Comparison of ENCODE assay signal across 1 cellular context in the genomic region with DNA sequence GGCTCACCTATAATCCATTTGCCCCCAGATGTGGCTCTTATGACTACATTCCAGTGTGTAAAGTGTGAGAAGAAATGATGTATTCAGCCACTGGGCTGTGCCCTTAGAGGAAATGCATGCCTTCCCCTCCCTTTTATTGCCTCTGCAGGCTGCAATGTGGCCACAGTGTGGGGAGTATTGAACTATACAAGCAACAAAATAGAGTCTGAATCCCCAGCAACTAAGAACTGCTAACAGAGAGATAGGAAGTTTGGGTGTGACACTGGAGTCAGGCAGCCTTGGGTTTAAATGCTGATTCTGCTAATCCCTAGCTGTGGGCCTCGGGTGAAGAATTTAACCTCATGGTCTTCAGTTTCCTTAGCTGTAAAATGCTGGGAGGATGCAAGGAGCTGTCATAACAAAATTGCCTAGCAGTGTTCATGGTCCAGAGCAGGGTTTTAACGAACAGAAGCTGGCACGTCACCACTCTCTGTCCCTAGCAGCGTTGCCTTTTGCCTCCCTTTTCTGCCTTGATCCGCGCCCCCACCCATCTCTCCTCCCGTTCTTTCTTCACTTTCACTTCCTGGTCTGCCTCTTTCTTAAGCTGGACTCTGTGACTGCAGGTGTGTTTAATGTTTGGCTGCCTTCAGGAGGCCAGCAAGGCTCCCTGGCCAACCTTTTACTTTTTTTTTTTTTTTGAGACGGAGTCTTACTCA.
TF ChIP-seq lines count a peak whose summit lies in the region.

No MANE protein-coding gene starts in this region.

TF ChIP-seq in SK-N-SH treated with all-trans-retinoic acid at 6 μM for 48 hours, 23 proteins besides CTCF, POLR2A, EP300 and RAD21 (continued from another document):
- no peak for TF ChIP-seq ZNF70 (CRISPR knock-in tag; IDR thresholded peaks at IDR 0.05)
- TF ChIP-seq, protein P1, sequence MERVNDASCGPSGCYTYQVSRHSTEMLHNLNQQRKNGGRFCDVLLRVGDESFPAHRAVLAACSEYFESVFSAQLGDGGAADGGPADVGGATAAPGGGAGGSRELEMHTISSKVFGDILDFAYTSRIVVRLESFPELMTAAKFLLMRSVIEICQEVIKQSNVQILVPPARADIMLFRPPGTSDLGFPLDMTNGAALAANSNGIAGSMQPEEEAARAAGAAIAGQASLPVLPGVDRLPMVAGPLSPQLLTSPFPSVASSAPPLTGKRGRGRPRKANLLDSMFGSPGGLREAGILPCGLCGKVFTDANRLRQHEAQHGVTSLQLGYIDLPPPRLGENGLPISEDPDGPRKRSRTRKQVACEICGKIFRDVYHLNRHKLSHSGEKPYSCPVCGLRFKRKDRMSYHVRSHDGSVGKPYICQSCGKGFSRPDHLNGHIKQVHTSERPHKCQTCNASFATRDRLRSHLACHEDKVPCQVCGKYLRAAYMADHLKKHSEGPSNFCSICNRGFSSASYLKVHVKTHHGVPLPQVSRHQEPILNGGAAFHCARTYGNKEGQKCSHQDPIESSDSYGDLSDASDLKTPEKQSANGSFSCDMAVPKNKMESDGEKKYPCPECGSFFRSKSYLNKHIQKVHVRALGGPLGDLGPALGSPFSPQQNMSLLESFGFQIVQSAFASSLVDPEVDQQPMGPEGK (CRISPR knock-in tag; IDR thresholded peaks at IDR 0.05; ENCODE audit: borderline replicate concordance), result no peak
- no peak for TF ChIP-seq ARNTL (CRISPR knock-in tag; IDR thresholded peaks at IDR 0.05; ENCODE audit: borderline replicate concordance, low read depth)
- no peak for TF ChIP-seq TOX (CRISPR knock-in tag; IDR thresholded peaks at IDR 0.05; ENCODE audit: borderline replicate concordance)
- TF ChIP-seq ZFP3 (CRISPR knock-in tag; IDR thresholded peaks at IDR 0.05), result no peak
- TF ChIP-seq, protein P2, sequence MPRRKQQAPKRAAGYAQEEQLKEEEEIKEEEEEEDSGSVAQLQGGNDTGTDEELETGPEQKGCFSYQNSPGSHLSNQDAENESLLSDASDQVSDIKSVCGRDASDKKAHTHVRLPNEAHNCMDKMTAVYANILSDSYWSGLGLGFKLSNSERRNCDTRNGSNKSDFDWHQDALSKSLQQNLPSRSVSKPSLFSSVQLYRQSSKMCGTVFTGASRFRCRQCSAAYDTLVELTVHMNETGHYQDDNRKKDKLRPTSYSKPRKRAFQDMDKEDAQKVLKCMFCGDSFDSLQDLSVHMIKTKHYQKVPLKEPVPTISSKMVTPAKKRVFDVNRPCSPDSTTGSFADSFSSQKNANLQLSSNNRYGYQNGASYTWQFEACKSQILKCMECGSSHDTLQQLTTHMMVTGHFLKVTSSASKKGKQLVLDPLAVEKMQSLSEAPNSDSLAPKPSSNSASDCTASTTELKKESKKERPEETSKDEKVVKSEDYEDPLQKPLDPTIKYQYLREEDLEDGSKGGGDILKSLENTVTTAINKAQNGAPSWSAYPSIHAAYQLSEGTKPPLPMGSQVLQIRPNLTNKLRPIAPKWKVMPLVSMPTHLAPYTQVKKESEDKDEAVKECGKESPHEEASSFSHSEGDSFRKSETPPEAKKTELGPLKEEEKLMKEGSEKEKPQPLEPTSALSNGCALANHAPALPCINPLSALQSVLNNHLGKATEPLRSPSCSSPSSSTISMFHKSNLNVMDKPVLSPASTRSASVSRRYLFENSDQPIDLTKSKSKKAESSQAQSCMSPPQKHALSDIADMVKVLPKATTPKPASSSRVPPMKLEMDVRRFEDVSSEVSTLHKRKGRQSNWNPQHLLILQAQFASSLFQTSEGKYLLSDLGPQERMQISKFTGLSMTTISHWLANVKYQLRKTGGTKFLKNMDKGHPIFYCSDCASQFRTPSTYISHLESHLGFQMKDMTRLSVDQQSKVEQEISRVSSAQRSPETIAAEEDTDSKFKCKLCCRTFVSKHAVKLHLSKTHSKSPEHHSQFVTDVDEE (CRISPR knock-in tag; IDR thresholded peaks at IDR 0.05), result no peak
- no peak for TF ChIP-seq TCF4 (CRISPR knock-in tag; IDR thresholded peaks at IDR 0.05; ENCODE audit: borderline replicate concordance)
- no peak for TF ChIP-seq ZNF565 (CRISPR knock-in tag; conservative IDR thresholded peaks at IDR 0.05; ENCODE audit: low read depth)
- TF ChIP-seq, protein P3, sequence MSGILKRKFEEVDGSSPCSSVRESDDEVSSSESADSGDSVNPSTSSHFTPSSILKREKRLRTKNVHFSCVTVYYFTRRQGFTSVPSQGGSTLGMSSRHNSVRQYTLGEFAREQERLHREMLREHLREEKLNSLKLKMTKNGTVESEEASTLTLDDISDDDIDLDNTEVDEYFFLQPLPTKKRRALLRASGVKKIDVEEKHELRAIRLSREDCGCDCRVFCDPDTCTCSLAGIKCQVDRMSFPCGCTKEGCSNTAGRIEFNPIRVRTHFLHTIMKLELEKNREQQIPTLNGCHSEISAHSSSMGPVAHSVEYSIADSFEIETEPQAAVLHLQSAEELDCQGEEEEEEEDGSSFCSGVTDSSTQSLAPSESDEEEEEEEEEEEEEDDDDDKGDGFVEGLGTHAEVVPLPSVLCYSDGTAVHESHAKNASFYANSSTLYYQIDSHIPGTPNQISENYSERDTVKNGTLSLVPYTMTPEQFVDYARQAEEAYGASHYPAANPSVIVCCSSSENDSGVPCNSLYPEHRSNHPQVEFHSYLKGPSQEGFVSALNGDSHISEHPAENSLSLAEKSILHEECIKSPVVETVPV (CRISPR knock-in tag; IDR thresholded peaks at IDR 0.05), result no peak
